In genomic region chr18:59696311-59697235, GRCh38 we compare ENCODE assay signal across 8 cellular contexts. TPM values are rescaled to one million over a fixed set of nuclear protein-coding genes. Genes with fewer than 3 reads are reported as not detected.
DNase-seq lines count a peak whose midpoint lies in the region; ATAC-seq and TF ChIP-seq lines count a peak whose summit lies in the region.

No MANE protein-coding gene starts in this region.

- no peak for TF ChIP-seq CTCF in OCI-LY7 (conservative IDR thresholded peaks at IDR 0.05; ENCODE audit: low read length)

- H3K27ac Mint-ChIP-seq in activated T-helper 1 cell treated with anti-CD3 and anti-CD28 coated beads, Interleukin-12 subunit alpha, Interleukin-12 subunit beta, Interleukin-2, Interleukin-4 antibody, amounts not matched to agents 30 ng/mL and 10 ng/mL and 1 ng/mL, durations not matched to agents 14 hours and 24 hours and 36 hours = no peak overlapping the region
- H3K27ac Mint-ChIP-seq in stimulated activated memory B cell treated with anti-CD40 and anti-IgM and Interleukin-4, amounts not matched to agents 10 μg/mL and 1 μg/mL and 100 μg/mL, for 72 hours = no peak overlapping the region

- no peak overlapping the region for H2AFZ ChIP-seq in OCI-LY7 (ENCODE audit: low read length)

- intact Hi-C loops in activated T-helper 1 cell treated with anti-CD3 and anti-CD28 coated beads, Interleukin-12 subunit alpha, Interleukin-12 subunit beta, Interleukin-2, Interleukin-4 antibody, amounts not matched to agents 30 ng/mL and 10 ng/mL and 1 ng/mL, durations not matched to agents 14 hours and 24 hours and 36 hours (cut with micrococcal nuclease) = loop anchor here (1.0 to 5.0 kb wide), 3 partner anchors 127 to 851 kb away; partner anchors contain the start of gene RAX
- intact Hi-C loops in OCI-LY7 (cut with micrococcal nuclease; ENCODE audit: unreplicated experiment) = no loop called here

- no peaks in the 10 kb centered on the region for H3K36me3 ChIP-seq in ES-I3 (ENCODE audit: insufficient read depth, low read length)
- no peaks in the 10 kb centered on the region for H3K36me3 ChIP-seq in iPS DF 6.9 (ENCODE audit: control insufficient read depth, insufficient read depth, low read length)
- H3K36me3 ChIP-seq in OCI-LY7 (ENCODE audit: insufficient read depth, low read length) = no peaks in the 10 kb centered on the region

- ATAC-seq in HG02610 (IDR thresholded peaks at IDR 0.05; ENCODE audit: unreplicated experiment) = peak; percentile 37
- ATAC-seq in stimulated activated memory B cell treated with anti-CD40 and anti-IgM and Interleukin-4, amounts not matched to agents 10 μg/mL and 1 μg/mL and 100 μg/mL, for 72 hours = no peak

- no peaks in the 10 kb centered on the region for H3K36me3 Mint-ChIP-seq in activated T-helper 1 cell treated with anti-CD3 and anti-CD28 coated beads, Interleukin-12 subunit alpha, Interleukin-12 subunit beta, Interleukin-2, Interleukin-4 antibody, amounts not matched to agents 30 ng/mL and 10 ng/mL and 1 ng/mL, durations not matched to agents 14 hours and 24 hours and 36 hours (ENCODE audit: low read depth)
- no peaks in the 10 kb centered on the region for H3K36me3 Mint-ChIP-seq in stimulated activated memory B cell treated with anti-CD40 and anti-IgM and Interleukin-4, amounts not matched to agents 10 μg/mL and 1 μg/mL and 100 μg/mL, for 72 hours

- H4K20me1 ChIP-seq in OCI-LY7 (ENCODE audit: insufficient read depth, low read length) = no peaks in the 10 kb centered on the region

- no peak overlapping the region for H3K4me2 ChIP-seq in OCI-LY7 (ENCODE audit: low read length)

- H3K4me1 ChIP-seq in ES-I3 (ENCODE audit: insufficient read depth, low read length) (peaks cover 12% of the 10 kb centered on the region), iPS DF 6.9 (ENCODE audit: control insufficient read depth, insufficient read depth, low read length) (peaks cover 5% of the 10 kb centered on the region; the same call in 1 of the 2 replicates), OCI-LY7 (ENCODE audit: insufficient read depth, low read length, poor library complexity, severe bottlenecking) (no peaks in the 10 kb centered on the region)

- CTCF ChIA-PET in OCI-LY7 (lab: Charles Lee; ENCODE audit: unreplicated experiment) = no interaction called here

- WGBS in iPS DF 6.9 (ENCODE audit: insufficient coverage, insufficient read length) = no CpG with 5 or more reads among the region's 79 CpGs

- H3K4me3 ChIP-seq in iPS DF 6.9 (ENCODE audit: low read length) (peak overlapping the region; percentile 44; the same call in 1 of the 2 replicates), OCI-LY7 (ENCODE audit: low read depth, low read length, poor library complexity, severe bottlenecking) (no peak overlapping the region)

- H3K9me3 ChIP-seq in ES-I3 (ENCODE audit: control insufficient read depth, insufficient read depth, low read length) (no peaks in the 10 kb centered on the region), iPS DF 6.9 (ENCODE audit: control insufficient read depth, insufficient read depth, low read length) (no peaks in the 10 kb centered on the region), OCI-LY7 (ENCODE audit: low read length) (no peaks in the 10 kb centered on the region)

- H3K4me3 Mint-ChIP-seq in activated T-helper 1 cell treated with anti-CD3 and anti-CD28 coated beads, Interleukin-12 subunit alpha, Interleukin-12 subunit beta, Interleukin-2, Interleukin-4 antibody, amounts not matched to agents 30 ng/mL and 10 ng/mL and 1 ng/mL, durations not matched to agents 14 hours and 24 hours and 36 hours = peak overlapping the region; percentile 23
- H3K4me3 Mint-ChIP-seq in stimulated activated memory B cell treated with anti-CD40 and anti-IgM and Interleukin-4, amounts not matched to agents 10 μg/mL and 1 μg/mL and 100 μg/mL, for 72 hours = peak overlapping the region; percentile 40

- no peaks in the 10 kb centered on the region for H3K9me2 ChIP-seq in OCI-LY7 (ENCODE audit: insufficient read depth, low read length)

- H3K9me3 Mint-ChIP-seq in activated T-helper 1 cell treated with anti-CD3 and anti-CD28 coated beads, Interleukin-12 subunit alpha, Interleukin-12 subunit beta, Interleukin-2, Interleukin-4 antibody, amounts not matched to agents 30 ng/mL and 10 ng/mL and 1 ng/mL, durations not matched to agents 14 hours and 24 hours and 36 hours = no peaks in the 10 kb centered on the region
- no peaks in the 10 kb centered on the region for H3K9me3 Mint-ChIP-seq in stimulated activated memory B cell treated with anti-CD40 and anti-IgM and Interleukin-4, amounts not matched to agents 10 μg/mL and 1 μg/mL and 100 μg/mL, for 72 hours

- H3K79me2 ChIP-seq in OCI-LY7 (ENCODE audit: insufficient read depth, low read depth, low read length) = no peaks in the 10 kb centered on the region

- H3K27me3 Mint-ChIP-seq in activated T-helper 1 cell treated with anti-CD3 and anti-CD28 coated beads, Interleukin-12 subunit alpha, Interleukin-12 subunit beta, Interleukin-2, Interleukin-4 antibody, amounts not matched to agents 30 ng/mL and 10 ng/mL and 1 ng/mL, durations not matched to agents 14 hours and 24 hours and 36 hours (ENCODE audit: insufficient read depth) = peaks cover 71% of the 10 kb centered on the region
- peaks cover 55% of the 10 kb centered on the region for H3K27me3 Mint-ChIP-seq in stimulated activated memory B cell treated with anti-CD40 and anti-IgM and Interleukin-4, amounts not matched to agents 10 μg/mL and 1 μg/mL and 100 μg/mL, for 72 hours

- H3K27ac ChIP-seq in iPS DF 6.9 (ENCODE audit: low read length) = no peak overlapping the region
- H3K27ac ChIP-seq in OCI-LY7 (ENCODE audit: low read depth, low read length, poor library complexity, severe bottlenecking) = no peak overlapping the region

- POLR2A ChIA-PET in OCI-LY7 (lab: Charles Lee) = no interaction called here

- peaks cover 25% of the 10 kb centered on the region; the same call in 1 of the 2 replicates for H3K27me3 ChIP-seq in iPS DF 6.9 (ENCODE audit: control insufficient read depth, insufficient read depth, low read length)

- H3K4me1 Mint-ChIP-seq in activated T-helper 1 cell treated with anti-CD3 and anti-CD28 coated beads, Interleukin-12 subunit alpha, Interleukin-12 subunit beta, Interleukin-2, Interleukin-4 antibody, amounts not matched to agents 30 ng/mL and 10 ng/mL and 1 ng/mL, durations not matched to agents 14 hours and 24 hours and 36 hours (ENCODE audit: low read depth) = peaks cover 5% of the 10 kb centered on the region
- peaks cover 20% of the 10 kb centered on the region for H3K4me1 Mint-ChIP-seq in stimulated activated memory B cell treated with anti-CD40 and anti-IgM and Interleukin-4, amounts not matched to agents 10 μg/mL and 1 μg/mL and 100 μg/mL, for 72 hours

- no peak for DNase-seq in activated T-helper 1 cell treated with anti-CD3 and anti-CD28 coated beads, Interleukin-12 subunit alpha, Interleukin-12 subunit beta, Interleukin-2, Interleukin-4 antibody, amounts not matched to agents 30 ng/mL and 10 ng/mL and 1 ng/mL, durations not matched to agents 14 hours and 24 hours and 36 hours (ENCODE audit: low spot score)
- no peak for DNase-seq in iPS DF 6.9 (ENCODE audit: low read depth, low spot score)
- no peak for DNase-seq in mucosa of gallbladder (ENCODE audit: low spot score)
- DNase-seq in Kasumi-1 (lab: John Stamatoyannopoulos, UW) = no peak
- no peak for DNase-seq in OCI-LY7 (ENCODE audit: low spot score)

- no TSS peak for BruUV-seq in OCI-LY7 (replicated peaks; lab: Mats Ljungman, UMichigan)

- peak overlapping the region; percentile 58 for H3K9ac ChIP-seq in ES-I3 (ENCODE audit: low read depth, low read length)

RNA-seq across cellular contexts. Expression of gene CCBE1, which starts 0.7 kb away (rescaled TPM):
- 0.02 TPM in 1 of 2 replicates, not detected in the other for total RNA-seq in activated T-helper 1 cell treated with anti-CD3 and anti-CD28 coated beads, Interleukin-12 subunit alpha, Interleukin-12 subunit beta, Interleukin-2, Interleukin-4 antibody, amounts not matched to agents 30 ng/mL and 10 ng/mL and 1 ng/mL, durations not matched to agents 14 hours and 24 hours and 36 hours
- 0.75 TPM for total RNA-seq in mucosa of gallbladder
- total RNA-seq in OCI-LY7 (2014; rRNA removed; shearing (Covaris generic)) = 0.08 and 0.16 TPM in 2 replicates
- total RNA-seq in OCI-LY7 (2022) = 0.70 and 0.85 TPM in 2 replicates
